ENCODE assay signal across 8 cellular contexts in genomic region chr19:708154-709141, GRCh38. TPM values are rescaled to one million over a fixed set of nuclear protein-coding genes. Genes with fewer than 3 reads are reported as not detected.
DNase-seq lines count a peak whose midpoint lies in the region; ATAC-seq and TF ChIP-seq lines count a peak whose summit lies in the region.

PALM (plus strand) TSS chr19:708935; CDS start chr19:709147, 212 bp downstream.

- no peaks in the 10 kb centered on the region for H3K79me2 ChIP-seq in MM.1S (ENCODE audit: low read length)

- no peak for ATAC-seq in GM21786 (IDR thresholded peaks at IDR 0.05; ENCODE audit: unreplicated experiment)

- peak within 1 kb of the TSS; percentile 31 for H3K27ac ChIP-seq in stomach smooth muscle (ENCODE audit: low read length)
- H3K27ac ChIP-seq in MM.1S (ENCODE audit: low read length), result no peak within 1 kb of the TSS

- no peak for DNase-seq in Jurkat, Clone E6-1 (ENCODE audit: low read depth, low spot score)
- DNase-seq in astrocyte of the hippocampus (ENCODE audit: low read depth, low spot score) (peak; percentile 72), inferior parietal cortex (ENCODE audit: extremely low spot score) (peak; percentile 5), germinal center (ENCODE audit: low spot score) (no peak), MM.1S (no peak)
- DNase-seq in activated naive CD8-positive, alpha-beta T cell treated with anti-CD3 and anti-CD28 coated beads for 36 hours, result no peak

- H3K36me3 ChIP-seq in stomach smooth muscle (ENCODE audit: control insufficient read depth in 2 of 2, insufficient read depth in 2 of 2, low read length in 2 of 2), result no peaks in the 10 kb centered on the region
- H3K36me3 ChIP-seq in MM.1S (replicated peaks; ENCODE audit: insufficient read depth, low read length), result no peaks in the 10 kb centered on the region

- no peak within 1 kb of the TSS for H2AFZ ChIP-seq in MM.1S (ENCODE audit: low read length)

- no peak within 1 kb of the TSS for H3K27ac Mint-ChIP-seq in activated naive CD8-positive, alpha-beta T cell treated with anti-CD3 and anti-CD28 coated beads for 36 hours

- no peaks in the 10 kb centered on the region for H3K9me2 ChIP-seq in MM.1S (replicated peaks; ENCODE audit: insufficient read depth, low read length)

- H3K4me1 ChIP-seq in stomach smooth muscle (ENCODE audit: control insufficient read depth, insufficient read depth, low read length) (peaks cover 16% of the 10 kb centered on the region), MM.1S (ENCODE audit: low read length) (no peaks in the 10 kb centered on the region)

- peaks cover 0 to 2% of the 10 kb centered on the region in 2 donors for H3K27me3 ChIP-seq in stomach smooth muscle (ENCODE audit: control insufficient read depth in 1 of 2, insufficient read depth in 2 of 2, low read length in 2 of 2)
- peaks cover 87% of the 10 kb centered on the region for H3K27me3 ChIP-seq in MM.1S (replicated peaks; ENCODE audit: insufficient read depth, low read length)

- H3K4me3 Mint-ChIP-seq in activated naive CD8-positive, alpha-beta T cell treated with anti-CD3 and anti-CD28 coated beads for 36 hours, result no peak within 1 kb of the TSS

- H3K4me1 Mint-ChIP-seq in activated naive CD8-positive, alpha-beta T cell treated with anti-CD3 and anti-CD28 coated beads for 36 hours, result no peaks in the 10 kb centered on the region

- H3K36me3 Mint-ChIP-seq in activated naive CD8-positive, alpha-beta T cell treated with anti-CD3 and anti-CD28 coated beads for 36 hours, result no peaks in the 10 kb centered on the region

- no peaks in the 10 kb centered on the region for H3F3A ChIP-seq in MM.1S (ENCODE audit: insufficient read depth, low read length)

- H4K20me1 ChIP-seq in MM.1S (ENCODE audit: insufficient read depth, low read length), result no peaks in the 10 kb centered on the region

- H3K9me3 Mint-ChIP-seq in activated naive CD8-positive, alpha-beta T cell treated with anti-CD3 and anti-CD28 coated beads for 36 hours, result no peaks in the 10 kb centered on the region

- TF ChIP-seq CTCF in MM.1S (IDR thresholded peaks at IDR 0.05; ENCODE audit: low read length), result no peak

- peak within 1 kb of the TSS; percentile 23 for H3K4me3 ChIP-seq in Jurkat, Clone E6-1 (ENCODE audit: low read length)
- H3K4me3 ChIP-seq in stomach smooth muscle (ENCODE audit: low read length in 2 of 2) (peak within 1 kb of the TSS; percentile 55 to 71), MM.1S (ENCODE audit: low read length) (no peak within 1 kb of the TSS)

- peak within 1 kb of the TSS; percentile 31 to 51 for H3K9ac ChIP-seq in stomach smooth muscle (ENCODE audit: low read length in 2 of 2)
- no peak within 1 kb of the TSS for H3K9ac ChIP-seq in MM.1S (ENCODE audit: low read length)

- no peaks in the 10 kb centered on the region for H3K9me3 ChIP-seq in stomach smooth muscle (ENCODE audit: control insufficient read depth in 2 of 2, low read length in 2 of 2)
- no peaks in the 10 kb centered on the region for H3K9me3 ChIP-seq in MM.1S (replicated peaks; ENCODE audit: insufficient read depth, low read length)

- no peak within 1 kb of the TSS for H3K4me2 ChIP-seq in MM.1S (ENCODE audit: low read depth, low read length)

- peaks cover 58% of the 10 kb centered on the region for H3K27me3 Mint-ChIP-seq in activated naive CD8-positive, alpha-beta T cell treated with anti-CD3 and anti-CD28 coated beads for 36 hours

RNA-seq across cellular contexts. Expression of gene PALM, which starts in this region (rescaled TPM):
- 9.0 TPM for polyA plus RNA-seq in Jurkat, Clone E6-1 (2012; ENCODE audit: insufficient read depth, insufficient read length)
- total RNA-seq in activated naive CD8-positive, alpha-beta T cell treated with anti-CD3 and anti-CD28 coated beads for 36 hours, result not detected

Comparison
In these comparisons a context has a peak if more than half of its experiments do, and no peak if none do; other contexts are left out.
1. DNase-seq: peak in astrocyte of the hippocampus (single experiment) and inferior parietal cortex (single experiment); none in Jurkat, Clone E6-1 (single experiment), germinal center (single experiment), activated naive CD8-positive, alpha-beta T cell treated with anti-CD3 and anti-CD28 coated beads for 36 hours (single experiment) and MM.1S (single experiment).